Comparison of ENCODE assay signal across 8 cellular contexts in genomic region chr12:65278576-65279386, GRCh38. TPM values are rescaled to one million over a fixed set of nuclear protein-coding genes. Genes with fewer than 3 reads are reported as not detected.
DNase-seq lines count a peak whose midpoint lies in the region; ATAC-seq and TF ChIP-seq lines count a peak whose summit lies in the region.

TSS of gene MSRB3 (plus strand) at chr12:65278683. CDS start at chr12:65308580, 29,897 bp downstream.

- peak within 1 kb of the TSS; percentile 84 for H3K4me2 ChIP-seq in BLaER1

- peak; percentile 22; the same call in 1 of the 2 replicates for TF ChIP-seq CTCF in WERI-Rb-1 (IDR thresholded peaks at IDR 0.05; ENCODE audit: low read depth, low read length)

- H3K9ac ChIP-seq in BLaER1: no peak within 1 kb of the TSS

- no peak within 1 kb of the TSS for H3K27ac ChIP-seq in BLaER1
- H3K27ac ChIP-seq in WERI-Rb-1: peak within 1 kb of the TSS; percentile 4; the same call in 1 of the 2 replicates
- H3K27ac ChIP-seq in substantia nigra (ENCODE audit: low read depth, low read length, poor library complexity, severe bottlenecking): peak within 1 kb of the TSS; percentile 52

- H3K36me3 ChIP-seq in BLaER1 (no peaks in the 10 kb centered on the region), WERI-Rb-1 (peaks cover 4% of the 10 kb centered on the region; the same call in 1 of the 2 replicates)

- H3K4me3 ChIP-seq in BLaER1 (peak within 1 kb of the TSS; percentile 61), WERI-Rb-1 (ENCODE audit: low read depth, low read length) (peak within 1 kb of the TSS; percentile 78)

- H4K20me1 ChIP-seq in BLaER1: peaks cover 13% of the 10 kb centered on the region; the same call in 1 of the 2 replicates

- H3K9me3 ChIP-seq in BLaER1 (peaks cover 15% of the 10 kb centered on the region), WERI-Rb-1 (ENCODE audit: severe bottlenecking) (no peaks in the 10 kb centered on the region)

- peak; percentile 67 for ATAC-seq in GM19025 (IDR thresholded peaks at IDR 0.05; ENCODE audit: low read depth, unreplicated experiment)
- peak; percentile 66 for ATAC-seq in HG03342 (IDR thresholded peaks at IDR 0.05; ENCODE audit: unreplicated experiment)

- H3K4me1 ChIP-seq in BLaER1: peaks cover 8% of the 10 kb centered on the region; the same call in 1 of the 2 replicates

- in situ Hi-C loops in endometrial microvascular endothelial cells (cut with HindIII; ENCODE audit: inconsistent ontology term, low pct_unique_long_range_greater_than_20kb, low sequenced_read_pairs): no loop called here

- H3K27me3 ChIP-seq in BLaER1 (peaks cover 50% of the 10 kb centered on the region), WERI-Rb-1 (ENCODE audit: insufficient read depth, low read depth, severe bottlenecking) (no peaks in the 10 kb centered on the region)

- DNase-seq in WERI-Rb-1: peak; percentile 62
- peak; percentile 55 for DNase-seq in medulla oblongata (ENCODE audit: extremely low spot score)
- DNase-seq in substantia nigra (lab: John Stamatoyannopoulos, UW): peak in 45 of 49 donors; percentile 2 to 82 (median 37)
- no peak for DNase-seq in NCI-H2029 (lab: John Stamatoyannopoulos, UW)

RNA-seq across cellular contexts. Expression of gene MSRB3, which starts in this region (rescaled TPM):
- total RNA-seq in endometrial microvascular endothelial cells (ENCODE audit: inconsistent ontology term): 47.6 TPM
